ENCODE assay signal across 1 cellular context in genomic region chr10:73787031-73787800, GRCh38.
TF ChIP-seq lines count a peak whose summit lies in the region.

No MANE protein-coding gene starts in this region.

TF ChIP-seq in GM12878, 131 proteins besides CTCF, POLR2A, EP300 and RAD21:
- peak; percentile 39; the same call in 1 of the 2 replicates for TF ChIP-seq MLLT1 (IDR thresholded peaks at IDR 0.05)
